Comparison of ENCODE assay signal across 8 cellular contexts in genomic region chr17:17972952-17973254, GRCh38. TPM values are rescaled to one million over a fixed set of nuclear protein-coding genes. Genes with fewer than 3 reads are reported as not detected.
DNase-seq lines count a peak whose midpoint lies in the region; ATAC-seq and TF ChIP-seq lines count a peak whose summit lies in the region.

No MANE protein-coding gene starts in this region.

- no peaks in the 10 kb centered on the region for H3K27me3 ChIP-seq in colonic mucosa

- TF ChIP-seq CTCF in AG09309 (IDR thresholded peaks at IDR 0.05; ENCODE audit: control insufficient read depth, insufficient read depth, low read depth, low read length, missing control alignments) (no peak), colonic mucosa (IDR thresholded peaks at IDR 0.05) (no peak), natural killer cell (IDR thresholded peaks at IDR 0.05) (no peak)

- no peaks in the 10 kb centered on the region for H3K36me3 Mint-ChIP-seq in natural killer cell

- no peaks in the 10 kb centered on the region for H3K9me3 ChIP-seq in colonic mucosa

- peak overlapping the region; percentile 95 to 96 for H3K27ac Mint-ChIP-seq in natural killer cell

- H3K4me1 Mint-ChIP-seq in natural killer cell, result peaks cover 25 to 27% of the 10 kb centered on the region in 2 donors

- no peak for ATAC-seq in natural killer cell

- H3K27me3 Mint-ChIP-seq in natural killer cell (ENCODE audit: low read depth in 2 of 2), result no peaks in the 10 kb centered on the region

- H3K27ac ChIP-seq in colonic mucosa, result peak overlapping the region; percentile 11

- H3K36me3 ChIP-seq in colonic mucosa, result no peaks in the 10 kb centered on the region

- no peaks in the 10 kb centered on the region for H3K9me3 Mint-ChIP-seq in natural killer cell

- DNase-seq in AG09309 (ENCODE audit: low read depth) (no peak), colonic mucosa (no peak), natural killer cell (no peak), HCEC 1CT (no peak), NCI-H1417 treated with DMSO at 0.1 percent for 48 hours (lab: John Stamatoyannopoulos, UW) (no peak), NCI-H524 treated with DMSO at 0.1 percent for 48 hours (lab: John Stamatoyannopoulos, UW) (no peak), DMS114 treated with DMSO at 0.1 percent for 48 hours (lab: John Stamatoyannopoulos, UW; ENCODE audit: unreplicated experiment) (no peak)
- no peak for DNase-seq in Jurkat, Clone E6-1 (ENCODE audit: low read depth, low spot score)

- peak overlapping the region; percentile 99 for H3K4me3 Mint-ChIP-seq in natural killer cell

- H3K9ac ChIP-seq in colonic mucosa (ENCODE audit: low read depth in 2 of 2, low read length in 2 of 2), result peak overlapping the region in 1 of 2 donors; percentile 46

- H3K4me3 ChIP-seq in AG09309 (ENCODE audit: control insufficient read depth, low read depth, low read length) (peak overlapping the region; percentile 64), colonic mucosa (peak overlapping the region; percentile 48)
- peak overlapping the region; percentile 58 for H3K4me3 ChIP-seq in Jurkat, Clone E6-1 (ENCODE audit: low read length)

- H3K4me1 ChIP-seq in colonic mucosa, result peaks cover 3% of the 10 kb centered on the region

- intact Hi-C loops in colonic mucosa (cut with DNase I), result no loop called here
- intact Hi-C loops in natural killer cell (cut with micrococcal nuclease), result loop anchor here (1.0 to 5.0 kb wide), 3 partner anchors 66 to 291 kb away; partner anchors contain the start of genes ATPAF2, GID4 and RAI1

RNA-seq across cellular contexts. Expression of gene DRC3, which starts 0.2 kb away (rescaled TPM):
- 3.4 TPM for polyA plus RNA-seq in Jurkat, Clone E6-1 (2012; ENCODE audit: insufficient read depth, insufficient read length)
- total RNA-seq in colonic mucosa (1 to 10 TPM in 1 of 2 donors, under 1 TPM in 1; 0.79 to 1.1 TPM), natural killer cell (under 1 TPM in 2 of 3 donors, not detected in 1; 0.26 to 0.78 TPM)

RNA-seq across cellular contexts. Expression of gene TOM1L2, which starts 0.7 kb away (rescaled TPM):
- 9.6 TPM for polyA plus RNA-seq in Jurkat, Clone E6-1 (2012; ENCODE audit: insufficient read depth, insufficient read length)
- total RNA-seq in colonic mucosa (10 to 100 TPM; 47.6 to 68.7 TPM), natural killer cell (10 to 100 TPM; 35.7 to 43.2 (median 35.7) TPM)
